In the genomic region with DNA sequence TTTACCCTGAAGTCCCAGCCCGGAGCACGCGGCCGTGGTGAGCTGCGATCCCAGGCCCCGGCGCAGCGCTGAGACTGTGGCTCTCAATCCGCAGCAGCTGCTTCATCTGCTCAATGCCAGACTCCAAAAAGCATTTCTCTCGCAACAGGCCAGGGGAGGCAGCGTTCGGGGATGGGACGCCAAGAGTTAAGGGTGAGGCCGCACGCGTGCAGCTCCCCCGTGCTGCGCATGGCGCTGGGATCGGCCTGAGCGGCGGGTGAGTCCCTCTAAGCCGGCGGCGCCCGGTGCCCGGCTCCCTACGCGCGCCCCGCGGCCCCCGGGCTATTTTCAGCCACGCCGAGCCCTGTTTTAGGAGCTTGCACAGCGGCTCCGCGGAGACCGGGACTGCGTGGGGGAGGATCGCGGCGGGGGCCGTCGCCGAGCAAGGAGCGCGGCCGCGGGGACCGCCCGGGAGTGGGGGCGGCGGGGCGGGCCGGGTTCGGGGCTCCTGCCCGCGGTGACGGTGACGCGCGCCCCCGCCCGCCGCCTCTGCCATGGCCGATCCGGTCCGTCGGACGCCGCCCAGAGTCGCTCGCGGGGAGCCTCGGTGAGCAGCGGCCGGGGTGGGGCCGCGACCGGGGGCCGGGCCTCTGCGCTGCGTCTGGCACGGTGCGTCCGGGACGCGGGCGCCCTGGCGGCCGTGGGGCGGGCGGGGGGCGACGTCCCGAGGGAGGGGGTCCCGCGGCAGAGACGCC, we compare ENCODE assay signal across 1 cellular context.
TF ChIP-seq lines count a peak whose summit lies in the region.

No MANE protein-coding gene starts in this region.

TF ChIP-seq in IMR-90, 13 proteins besides CTCF, POLR2A, EP300 and RAD21 (continued from another document):
- TF ChIP-seq RCOR1 (IDR thresholded peaks at IDR 0.05; ENCODE audit: insufficient replicate concordance, low read length) (no peak), MAZ (IDR thresholded peaks at IDR 0.05; ENCODE audit: borderline replicate concordance, low read depth, low read length) (no peak), FOS (IDR thresholded peaks at IDR 0.05; ENCODE audit: low read depth, low read length) (no peak)
TF ChIP-seq in IMR-90: peak in this region for 0.
